Comparison of ENCODE assay signal across 25 cellular contexts in the genomic region with DNA sequence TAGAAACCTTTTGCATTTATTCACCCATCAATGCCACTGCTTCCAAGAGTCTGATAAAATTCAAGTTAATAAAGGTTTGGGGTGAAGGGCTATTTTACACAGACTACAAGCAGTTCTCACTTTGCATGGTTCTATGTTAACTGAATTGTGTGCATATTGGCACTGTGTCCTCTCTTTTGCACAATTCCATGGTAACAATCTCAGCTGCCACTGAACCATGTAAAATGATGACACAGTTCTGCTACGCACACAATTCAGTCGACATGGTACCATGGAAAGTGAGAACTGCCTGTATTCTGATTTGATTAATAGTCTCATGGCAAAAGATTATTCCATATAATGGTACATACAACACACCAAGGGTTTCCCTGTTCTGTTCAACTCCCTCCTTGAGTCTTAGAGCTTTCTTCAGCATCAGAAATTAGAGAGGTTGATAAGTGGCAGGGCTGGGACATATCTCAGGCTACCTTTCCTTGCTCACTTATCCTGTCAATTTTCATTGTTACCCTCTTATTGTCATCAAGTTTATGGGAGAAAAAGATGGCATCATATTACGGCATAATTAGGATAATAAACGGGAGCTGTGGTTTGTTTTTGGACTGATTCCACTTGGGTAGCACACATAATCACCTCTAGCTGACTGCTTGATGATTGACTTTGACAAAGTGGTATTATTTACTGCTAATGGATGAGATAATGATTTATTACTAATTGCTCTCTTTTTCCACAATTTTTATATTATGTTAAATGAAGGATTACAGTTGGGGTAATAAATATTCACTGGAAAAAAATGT.
DNase-seq lines count a peak whose midpoint lies in the region; FAIRE-seq and TF ChIP-seq lines count a peak whose summit lies in the region.
"Had no signal": no experiment of that assay in that cellular context is flagged by ENCODE, and none has a peak within 500 bp of the region (broad histone marks: within the 10 kb centered on the region; RNA-seq: fewer than 3 reads in every experiment).

No MANE protein-coding gene starts in this region.

- no peak overlapping the region for H3K4me2 ChIP-seq in keratinocyte (ENCODE audit: control insufficient read depth, extremely low read depth, insufficient read depth, low read depth, low read length)
- H3K4me2 ChIP-seq: BLaER1 treated with 17β-estradiol and CSF1 and Interleukin-3, amounts not matched to agents 10 nM and 100 nM; PC-9 had no signal

- no peaks in the 10 kb centered on the region for H3K27me3 ChIP-seq in keratinocyte (ENCODE audit: control insufficient read depth, extremely low read depth, insufficient read depth, low read length)
- H3K27me3 ChIP-seq: BLaER1 treated with 17β-estradiol and CSF1 and Interleukin-3, amounts not matched to agents 10 nM and 100 nM; gastrocnemius medialis; tibial nerve had no signal

- no peak overlapping the region for H2AFZ ChIP-seq in keratinocyte (ENCODE audit: control insufficient read depth, low read length)
- H2AFZ ChIP-seq: PC-9 had no signal

- H3K9ac ChIP-seq in keratinocyte (ENCODE audit: control insufficient read depth, extremely low read depth, insufficient read depth, low read length) = no peak overlapping the region
- H3K9ac ChIP-seq: BLaER1 treated with 17β-estradiol and CSF1 and Interleukin-3, amounts not matched to agents 10 nM and 100 nM had no signal

- H3K9me1 ChIP-seq in keratinocyte (ENCODE audit: control insufficient read depth, extremely low read depth, insufficient read depth, low read length) = no peaks in the 10 kb centered on the region

- peak; percentile 30 for DNase-seq in DMS153 (lab: John Stamatoyannopoulos, UW)
- no peak for DNase-seq in DMS153 treated with DMSO at 0.1 percent for 48 hours (lab: John Stamatoyannopoulos, UW; ENCODE audit: unreplicated experiment)
- DNase-seq in NCI-H1105 (lab: John Stamatoyannopoulos, UW) = peak; percentile 84
- peak; percentile 59 for DNase-seq in NCI-H2107 treated with DMSO at 0.1 percent for 48 hours (lab: John Stamatoyannopoulos, UW; ENCODE audit: unreplicated experiment)
- DNase-seq in keratinocyte (ENCODE audit: low read depth, low spot score) = no peak
- no peak for DNase-seq in mucosa of gallbladder (ENCODE audit: low spot score)
- DNase-seq in H4 (ENCODE audit: low spot score) = no peak
- no peak for DNase-seq in activated CD4-positive, alpha-beta T cell treated with anti-CD3 and anti-CD28 coated beads for 4 hours
- DNase-seq: activated CD4-positive, alpha-beta T cell treated with anti-CD3 and anti-CD28 coated beads, Interleukin-2, amount 50 U/mL, for 4 hours; activated CD8-positive, alpha-beta memory T cell treated with anti-CD3 and anti-CD28 coated beads, Interleukin-2, amount 10 ng/mL, durations not matched to agents 7 days and 5 days; activated gamma-delta T cell treated with Interleukin-2 at 50 U/mL for 16 hours; activated naive CD8-positive, alpha-beta T cell treated with anti-CD3 and anti-CD28 coated beads, Interleukin-2, amount 10 ng/mL, durations not matched to agents 7 days and 5 days; activated T-cell treated with anti-CD3 and anti-CD28 coated beads, Interleukin-2, amount 50 U/mL, for 4 hours; aorta; gastrocnemius medialis; natural killer cell; NCI-H146; PC-9; stimulated activated CD4-positive, alpha-beta T cell treated with anti-CD3 and anti-CD28 coated beads, Interleukin-4, amount 100 ng/mL, for 24 hours had no signal

- dilution Hi-C loops in keratinocyte (cut with MboI; ENCODE audit: extremely low pct_ligation_motif_present, low sequenced_read_pairs) = no loop called here

- H3K9me3 ChIP-seq in keratinocyte (ENCODE audit: control insufficient read depth, low read depth, low read length) = no peaks in the 10 kb centered on the region
- H3K9me3 ChIP-seq: gastrocnemius medialis had no signal

- peaks cover 29% of the 10 kb centered on the region for H3K4me1 ChIP-seq in keratinocyte (ENCODE audit: control insufficient read depth, extremely low read depth, insufficient read depth, low read length)
- H3K4me1 ChIP-seq: gastrocnemius medialis, tibial nerve had no signal

- no peaks in the 10 kb centered on the region for H3K36me3 ChIP-seq in keratinocyte (ENCODE audit: control insufficient read depth in 2 of 2, extremely low read depth in 1 of 2, insufficient read depth in 2 of 2, low read length in 2 of 2)
- H3K36me3 ChIP-seq: BLaER1 treated with 17β-estradiol and CSF1 and Interleukin-3, amounts not matched to agents 10 nM and 100 nM; gastrocnemius medialis; tibial nerve had no signal

- H4K20me1 ChIP-seq in keratinocyte (ENCODE audit: control insufficient read depth, extremely low read depth, insufficient read depth, low read length) = no peaks in the 10 kb centered on the region
- H4K20me1 ChIP-seq: BLaER1 treated with 17β-estradiol and CSF1 and Interleukin-3, amounts not matched to agents 10 nM and 100 nM had no signal

- no peak overlapping the region for H3K4me3 ChIP-seq in keratinocyte (ENCODE audit: control insufficient read depth in 2 of 3, extremely low read depth in 1 of 3, insufficient read depth in 2 of 3, low read depth in 1 of 3, low read length in 3 of 3)
- H3K4me3 ChIP-seq: BLaER1 treated with 17β-estradiol and CSF1 and Interleukin-3, amounts not matched to agents 10 nM and 100 nM; gastrocnemius medialis; PC-9; tibial nerve had no signal

- TF ChIP-seq CTCF in keratinocyte (optimal IDR thresholded peaks at IDR 0.05 in 1 of 3, IDR thresholded peaks at IDR 0.05 in 1 of 3, conservative IDR thresholded peaks at IDR 0.05 in 1 of 3; ENCODE audit: extremely low read depth in 1 of 3, insufficient read depth in 2 of 3, low read length in 3 of 3) = no peak

- peak; percentile 34 for FAIRE-seq in keratinocyte (lab: Jason Lieb, UNC)
- FAIRE-seq: bronchial epithelial cell, endothelial cell of umbilical vein, TTC549 had no signal

- H3K27ac ChIP-seq in keratinocyte (ENCODE audit: control insufficient read depth, insufficient read depth, low read length) = no peak overlapping the region
- H3K27ac ChIP-seq: 22Rv1; BLaER1 treated with 17β-estradiol and CSF1 and Interleukin-3, amounts not matched to agents 10 nM and 100 nM; gastrocnemius medialis; PC-9; tibial nerve had no signal

- no peaks in the 10 kb centered on the region for H3K79me2 ChIP-seq in keratinocyte (ENCODE audit: control insufficient read depth, insufficient read depth, low read length)

Comparison
In these comparisons a context has a peak if more than half of its experiments do, and no peak if none do; other contexts are left out.
1. DNase-seq: peak in DMS153 (single experiment), NCI-H1105 (single experiment) and NCI-H2107 treated with DMSO at 0.1 percent for 48 hours (single experiment); none in DMS153 treated with DMSO at 0.1 percent for 48 hours (single experiment), keratinocyte (single experiment), mucosa of gallbladder (single experiment), H4 (single experiment) and activated CD4-positive, alpha-beta T cell treated with anti-CD3 and anti-CD28 coated beads for 4 hours (0 of 2).